33 cellular contexts compared by ENCODE assay signal in genomic region chrX:46898207-46898606, GRCh38. TPM values are rescaled to one million over a fixed set of nuclear protein-coding genes. Genes with fewer than 3 reads are reported as not detected.
DNase-seq lines count a peak whose midpoint lies in the region; ATAC-seq, FAIRE-seq and TF ChIP-seq lines count a peak whose summit lies in the region.
"Had no signal": no experiment of that assay in that cellular context is flagged by ENCODE, and none has a peak within 500 bp of the region (broad histone marks: within the 10 kb centered on the region; RNA-seq: fewer than 3 reads in every experiment).

No MANE protein-coding gene starts in this region.

- FAIRE-seq in kidney (lab: Jason Lieb, UNC) (peak; percentile 11), pancreas (lab: Jason Lieb, UNC) (peak; percentile 75)
- FAIRE-seq: A204.1, A549, D721Med had no signal

- H3K27ac ChIP-seq in HEK293 (ENCODE audit: extremely low read depth, low read depth, low read length) (no peak overlapping the region), kidney (ENCODE audit: low read depth in 2 of 2, low read length in 2 of 2) (no peak overlapping the region), pancreas (no peak overlapping the region), dorsolateral prefrontal cortex (no peak overlapping the region)
- H3K27ac ChIP-seq: 22Rv1; A549; BLaER1; BLaER1 treated with 17β-estradiol and CSF1 and Interleukin-3, amounts not matched to agents 10 nM and 100 nM; C4-2B had no signal

- H3K27me3 ChIP-seq in pancreas, result peaks cover 0 to 7% (median 0%) of the 10 kb centered on the region in 4 donors
- H3K27me3 ChIP-seq in dorsolateral prefrontal cortex, result peaks cover 0 to 88% (median 31%) of the 10 kb centered on the region in 45 donors
- H3K27me3 ChIP-seq: BE2C; BLaER1; BLaER1 treated with 17β-estradiol and CSF1 and Interleukin-3, amounts not matched to agents 10 nM and 100 nM had no signal

- ATAC-seq in pancreas, result no peak
- ATAC-seq in HG03280 (IDR thresholded peaks at IDR 0.05; ENCODE audit: unreplicated experiment), result no peak
- ATAC-seq: A549; CD8-positive, alpha-beta T cell had no signal

- DNase-seq in kidney, result no peak
- no peak for DNase-seq in pancreas
- DNase-seq in dorsolateral prefrontal cortex, result no peak
- DNase-seq in T-helper 1 cell, result no peak
- DNase-seq: 8988T; ACHN; AML-193; BE2C; C1 segment of cervical spinal cord; Caco-2; Calu3; CD4-positive, alpha-beta memory T cell; CD4-positive, alpha-beta T cell; CD4-positive, CD25-positive, alpha-beta regulatory T cell; CD8-positive, alpha-beta memory T cell; CD8-positive, alpha-beta T cell; COR-L47; DMS 273 treated with DMSO at 0.1 percent for 48 hours; DMS153; DMS53; DMS79; DMS79 treated with DMSO at 0.1 percent for 48 hours; DND-41; EL had no signal

- no peak for TF ChIP-seq CTCF in HEK293 (tag by site-specific recombination; IDR thresholded peaks at IDR 0.05)
- no peak for TF ChIP-seq CTCF in kidney (IDR thresholded peaks at IDR 0.05; ENCODE audit: borderline replicate concordance, extremely low read depth, insufficient read depth)
- no peak for TF ChIP-seq CTCF in pancreas (IDR thresholded peaks at IDR 0.05)
- no peak for TF ChIP-seq CTCF in dorsolateral prefrontal cortex (IDR thresholded peaks at IDR 0.05 in 54 of 56, conservative IDR thresholded peaks at IDR 0.05 in 2 of 56; ENCODE audit: low read depth in 1 of 56, partially characterized antibody in 56 of 56)

- POLR2A ChIA-PET in HEK293 (lab: Yijun Ruan, JAX), result no interaction called here

- intact Hi-C loops in kidney (cut with DNase I), result no loop called here
- intact Hi-C loops in pancreas (cut with DNase I), result no loop called here
- intact Hi-C loops in dorsolateral prefrontal cortex (cut with DNase I), result no loop called here

- no peaks in the 10 kb centered on the region for H3K4me1 ChIP-seq in HEK293 (ENCODE audit: control insufficient read depth, insufficient read depth, low read length)
- H3K4me1 ChIP-seq in kidney (ENCODE audit: control insufficient read depth in 1 of 2, insufficient read depth in 1 of 2, low read depth in 1 of 2, low read length in 2 of 2), result no peaks in the 10 kb centered on the region
- no peaks in the 10 kb centered on the region for H3K4me1 ChIP-seq in pancreas
- H3K4me1 ChIP-seq: BE2C, BLaER1, Caco-2 had no signal

- H3K9ac ChIP-seq in kidney (ENCODE audit: low read length in 2 of 2), result no peak overlapping the region
- H3K9ac ChIP-seq: BLaER1; BLaER1 treated with 17β-estradiol and CSF1 and Interleukin-3, amounts not matched to agents 10 nM and 100 nM had no signal

- CTCF ChIA-PET in HEK293 (lab: Yijun Ruan, JAX), result no interaction called here

- H3K9me3 ChIP-seq in HEK293 (ENCODE audit: control insufficient read depth, insufficient read depth, low read depth, low read length), result no peaks in the 10 kb centered on the region
- no peaks in the 10 kb centered on the region for H3K9me3 ChIP-seq in kidney (ENCODE audit: control insufficient read depth in 1 of 2, low read length in 2 of 2)
- H3K9me3 ChIP-seq in pancreas, result no peaks in the 10 kb centered on the region
- H3K9me3 ChIP-seq: A549; BE2C; BLaER1; BLaER1 treated with 17β-estradiol and CSF1 and Interleukin-3, amounts not matched to agents 10 nM and 100 nM; Caco-2 had no signal

- no peak overlapping the region for H3K4me3 ChIP-seq in HEK293 (ENCODE audit: low read depth, low read length)
- no peak overlapping the region for H3K4me3 ChIP-seq in kidney (ENCODE audit: low read length in 2 of 2)
- no peak overlapping the region for H3K4me3 ChIP-seq in pancreas
- no peak overlapping the region for H3K4me3 ChIP-seq in dorsolateral prefrontal cortex
- H3K4me3 ChIP-seq: A549; BLaER1; BLaER1 treated with 17β-estradiol and CSF1 and Interleukin-3, amounts not matched to agents 10 nM and 100 nM had no signal

- H3K36me3 ChIP-seq in HEK293 (ENCODE audit: control insufficient read depth in 2 of 2, insufficient read depth in 1 of 2, low read length in 2 of 2) (no peaks in the 10 kb centered on the region), kidney (ENCODE audit: control insufficient read depth in 1 of 2, insufficient read depth in 2 of 2, low read length in 2 of 2) (no peaks in the 10 kb centered on the region), pancreas (no peaks in the 10 kb centered on the region)
- H3K36me3 ChIP-seq: BE2C; BLaER1; BLaER1 treated with 17β-estradiol and CSF1 and Interleukin-3, amounts not matched to agents 10 nM and 100 nM had no signal

TF ChIP-seq in HEK293, 187 proteins besides CTCF, POLR2A, EP300 and RAD21:
- no peak for TF ChIP-seq ZNF548 (tag by site-specific recombination; IDR thresholded peaks at IDR 0.05)
- TF ChIP-seq PRDM1 (tag by site-specific recombination; IDR thresholded peaks at IDR 0.05), result peak; percentile 95

RNA-seq across cellular contexts. Expression of gene JADE3, which starts 14.0 kb away (rescaled TPM):
- 13.1 TPM for total RNA-seq in kidney
- polyA plus RNA-seq in kidney (ENCODE audit: insufficient read depth, low read depth, low replicate concordance), result 3.2 TPM
- total RNA-seq in pancreas, result 10 to 100 TPM in 2 of 6 donors, 1 to 10 TPM in 4; 8.0 to 11.9 (median 9.5) TPM
- polyA plus RNA-seq in pancreas, result 1 to 10 TPM; 2.7 to 3.4 TPM
- total RNA-seq in dorsolateral prefrontal cortex, result 10 to 100 TPM in 8 of 120 experiments, 1 to 10 TPM in 112; 2.4 to 14.1 (median 5.5) TPM
- total RNA-seq: CD8-positive, alpha-beta T cell had no signal
- polyA plus RNA-seq: CD4-positive, CD25-positive, alpha-beta regulatory T cell; CD8-positive, alpha-beta memory T cell had no signal
